13 cellular contexts compared by ENCODE assay signal in genomic region chr20:5781798-5782750, GRCh38. TPM values are rescaled to one million over a fixed set of nuclear protein-coding genes. Genes with fewer than 3 reads are reported as not detected.
DNase-seq lines count a peak whose midpoint lies in the region; ATAC-seq, FAIRE-seq and TF ChIP-seq lines count a peak whose summit lies in the region.
"Had no signal": no experiment of that assay in that cellular context is flagged by ENCODE, and none has a peak within 500 bp of the region (broad histone marks: within the 10 kb centered on the region; RNA-seq: fewer than 3 reads in every experiment).

No MANE protein-coding gene starts in this region.

- TF ChIP-seq RAD21 in Ishikawa (IDR thresholded peaks at IDR 0.05; ENCODE audit: low read depth): no peak

- no peak for TF ChIP-seq CTCF in progenitor cell of endocrine pancreas (IDR thresholded peaks at IDR 0.05; ENCODE audit: unreplicated experiment)

- TF ChIP-seq EP300 in Ishikawa (IDR thresholded peaks at IDR 0.05; ENCODE audit: borderline replicate concordance): 0 out of 2 replicates have a peak, but pooled peaks have one; percentile 37

- no peak for FAIRE-seq in GM12892 (lab: Jason Lieb, UNC)
- FAIRE-seq: astrocyte had no signal

- TF ChIP-seq POLR2A in GM12892 (IDR thresholded peaks at IDR 0.05; ENCODE audit: low read depth, low read length): no peak

- DNase-seq in iPS-NIHi11 (ENCODE audit: low spot score) (peak; percentile 66), progenitor cell of endocrine pancreas (ENCODE audit: low spot score, unreplicated experiment) (peak; percentile 15), GM12892 (ENCODE audit: insufficient read length) (no peak), NCI-H2227 (lab: John Stamatoyannopoulos, UW; ENCODE audit: unreplicated experiment) (no peak)
- DNase-seq in central memory CD4-positive, alpha-beta T cell: no peak
- DNase-seq: activated CD4-positive, alpha-beta T cell treated with anti-CD3 and anti-CD28 coated beads, Interleukin-2, amount 10 ng/mL, durations not matched to agents 7 days and 5 days; dorsolateral prefrontal cortex; Karpas-422; NCI-H526 had no signal

- H3K4me3 Mint-ChIP-seq in activated T-helper 17 cell treated with anti-CD3 and anti-CD28 coated beads, Interleukin-2, amount 50 U/mL, for 72 hours: no peak overlapping the region
- H3K4me3 Mint-ChIP-seq in progenitor cell of endocrine pancreas (ENCODE audit: low read depth): no peak overlapping the region
- H3K4me3 Mint-ChIP-seq: activated CD4-positive, alpha-beta T cell treated with anti-CD3 and anti-CD28 coated beads, Interleukin-2, amount 10 ng/mL, durations not matched to agents 7 days and 5 days had no signal

- H3K9me3 Mint-ChIP-seq in activated T-helper 17 cell treated with anti-CD3 and anti-CD28 coated beads, Interleukin-2, amount 50 U/mL, for 72 hours: no peaks in the 10 kb centered on the region
- H3K9me3 Mint-ChIP-seq in progenitor cell of endocrine pancreas (ENCODE audit: low read depth): no peaks in the 10 kb centered on the region
- H3K9me3 Mint-ChIP-seq: activated CD4-positive, alpha-beta T cell treated with anti-CD3 and anti-CD28 coated beads, Interleukin-2, amount 10 ng/mL, durations not matched to agents 7 days and 5 days had no signal

- no peak for ATAC-seq in activated T-helper 17 cell treated with anti-CD3 and anti-CD28 coated beads, Interleukin-2, amount 50 U/mL, for 72 hours (replicated peaks)
- ATAC-seq in HG02938 (IDR thresholded peaks at IDR 0.05; ENCODE audit: unreplicated experiment): no peak

- no peaks in the 10 kb centered on the region for H3K27me3 Mint-ChIP-seq in activated T-helper 17 cell treated with anti-CD3 and anti-CD28 coated beads, Interleukin-2, amount 50 U/mL, for 72 hours
- no peaks in the 10 kb centered on the region for H3K27me3 Mint-ChIP-seq in progenitor cell of endocrine pancreas
- H3K27me3 Mint-ChIP-seq: activated CD4-positive, alpha-beta T cell treated with anti-CD3 and anti-CD28 coated beads, Interleukin-2, amount 10 ng/mL, durations not matched to agents 7 days and 5 days had no signal

- peaks cover 5% of the 10 kb centered on the region for H3K4me1 Mint-ChIP-seq in activated T-helper 17 cell treated with anti-CD3 and anti-CD28 coated beads, Interleukin-2, amount 50 U/mL, for 72 hours
- H3K4me1 Mint-ChIP-seq in progenitor cell of endocrine pancreas (ENCODE audit: low read depth): peaks cover 13% of the 10 kb centered on the region

- H3K27ac Mint-ChIP-seq in activated T-helper 17 cell treated with anti-CD3 and anti-CD28 coated beads, Interleukin-2, amount 50 U/mL, for 72 hours: peak overlapping the region; percentile 21
- peak overlapping the region; percentile 87 for H3K27ac Mint-ChIP-seq in progenitor cell of endocrine pancreas
- H3K27ac Mint-ChIP-seq: activated CD4-positive, alpha-beta T cell treated with anti-CD3 and anti-CD28 coated beads, Interleukin-2, amount 10 ng/mL, durations not matched to agents 7 days and 5 days had no signal

- peaks cover 48% of the 10 kb centered on the region for H3K36me3 Mint-ChIP-seq in activated T-helper 17 cell treated with anti-CD3 and anti-CD28 coated beads, Interleukin-2, amount 50 U/mL, for 72 hours (ENCODE audit: low read depth)
- peaks cover 9% of the 10 kb centered on the region for H3K36me3 Mint-ChIP-seq in progenitor cell of endocrine pancreas (ENCODE audit: insufficient read depth)

TF ChIP-seq in Ishikawa, 13 proteins besides CTCF, POLR2A, EP300 and RAD21:
- TF ChIP-seq TEAD4 (IDR thresholded peaks at IDR 0.05): peak; percentile 86
- peak; percentile 14; the same call in 1 of the 2 replicates for TF ChIP-seq MAX (IDR thresholded peaks at IDR 0.05)
- no peak for TF ChIP-seq CREB1 (IDR thresholded peaks at IDR 0.05; ENCODE audit: low read depth)
- TF ChIP-seq FOXM1 (IDR thresholded peaks at IDR 0.05; ENCODE audit: borderline replicate concordance, low read depth): no peak
- peak; percentile 74 for TF ChIP-seq NFIC (IDR thresholded peaks at IDR 0.05)
- no peak for TF ChIP-seq TAF1 (IDR thresholded peaks at IDR 0.05; ENCODE audit: low read depth)
- peak; percentile 73 for TF ChIP-seq TCF12 (IDR thresholded peaks at IDR 0.05; ENCODE audit: low read depth)
- TF ChIP-seq REST (IDR thresholded peaks at IDR 0.05; ENCODE audit: low read depth): peak; percentile 51; the same call in 1 of the 2 replicates
- TF ChIP-seq EGR1 (IDR thresholded peaks at IDR 0.05): no peak
- TF ChIP-seq USF1 (IDR thresholded peaks at IDR 0.05): no peak
- no peak for TF ChIP-seq CEBPB (IDR thresholded peaks at IDR 0.05)
- no peak for TF ChIP-seq YY1 (IDR thresholded peaks at IDR 0.05; ENCODE audit: low read depth)
- TF ChIP-seq ZBTB7A (IDR thresholded peaks at IDR 0.05; ENCODE audit: low read depth): no peak

RNA-seq across cellular contexts. Expression of gene SHLD1, which starts 31.9 kb away (rescaled TPM):
- 10 to 100 TPM in 1 of 2 donors, 1 to 10 TPM in 1; 8.6 to 12.9 TPM for total RNA-seq in activated T-helper 17 cell treated with anti-CD3 and anti-CD28 coated beads, Interleukin-2, amount 50 U/mL, for 72 hours
- 8.3 and 8.5 TPM in 2 replicates for total RNA-seq in progenitor cell of endocrine pancreas
- polyA plus RNA-seq in GM12892 (2012; ENCODE audit: missing spikeins): 16.6 TPM

Comparison
In these comparisons a context has a peak if more than half of its experiments do, and no peak if none do; other contexts are left out.
1. DNase-seq: peak in iPS-NIHi11 (single experiment) and progenitor cell of endocrine pancreas (single experiment); none in GM12892 (single experiment), central memory CD4-positive, alpha-beta T cell (single experiment) and NCI-H2227 (single experiment).